Comparison of ENCODE assay signal across 1 cellular context in the genomic region with DNA sequence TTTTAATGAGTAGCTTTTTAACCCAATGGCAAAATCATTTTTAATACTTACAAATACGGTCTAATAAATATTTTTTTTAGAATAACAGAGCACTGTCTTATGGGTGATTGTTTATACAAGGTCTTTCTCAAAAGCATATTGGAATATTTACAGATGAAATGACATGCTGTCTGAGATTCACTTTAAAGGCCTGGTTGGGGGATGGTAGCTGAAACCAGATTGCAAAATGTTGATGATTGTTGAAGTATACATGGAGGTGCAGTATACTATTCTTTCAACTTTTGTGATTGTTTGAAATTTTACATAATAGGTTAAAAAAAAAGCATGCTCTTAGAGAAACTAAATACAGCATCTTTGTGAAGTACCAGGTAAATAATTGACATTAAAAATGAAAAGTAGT.
TF ChIP-seq lines count a peak whose summit lies in the region.

No MANE protein-coding gene starts in this region.

TF ChIP-seq in GM12878, 131 proteins besides CTCF, POLR2A, EP300 and RAD21 (continued from another document):
- TF ChIP-seq, protein P1, sequence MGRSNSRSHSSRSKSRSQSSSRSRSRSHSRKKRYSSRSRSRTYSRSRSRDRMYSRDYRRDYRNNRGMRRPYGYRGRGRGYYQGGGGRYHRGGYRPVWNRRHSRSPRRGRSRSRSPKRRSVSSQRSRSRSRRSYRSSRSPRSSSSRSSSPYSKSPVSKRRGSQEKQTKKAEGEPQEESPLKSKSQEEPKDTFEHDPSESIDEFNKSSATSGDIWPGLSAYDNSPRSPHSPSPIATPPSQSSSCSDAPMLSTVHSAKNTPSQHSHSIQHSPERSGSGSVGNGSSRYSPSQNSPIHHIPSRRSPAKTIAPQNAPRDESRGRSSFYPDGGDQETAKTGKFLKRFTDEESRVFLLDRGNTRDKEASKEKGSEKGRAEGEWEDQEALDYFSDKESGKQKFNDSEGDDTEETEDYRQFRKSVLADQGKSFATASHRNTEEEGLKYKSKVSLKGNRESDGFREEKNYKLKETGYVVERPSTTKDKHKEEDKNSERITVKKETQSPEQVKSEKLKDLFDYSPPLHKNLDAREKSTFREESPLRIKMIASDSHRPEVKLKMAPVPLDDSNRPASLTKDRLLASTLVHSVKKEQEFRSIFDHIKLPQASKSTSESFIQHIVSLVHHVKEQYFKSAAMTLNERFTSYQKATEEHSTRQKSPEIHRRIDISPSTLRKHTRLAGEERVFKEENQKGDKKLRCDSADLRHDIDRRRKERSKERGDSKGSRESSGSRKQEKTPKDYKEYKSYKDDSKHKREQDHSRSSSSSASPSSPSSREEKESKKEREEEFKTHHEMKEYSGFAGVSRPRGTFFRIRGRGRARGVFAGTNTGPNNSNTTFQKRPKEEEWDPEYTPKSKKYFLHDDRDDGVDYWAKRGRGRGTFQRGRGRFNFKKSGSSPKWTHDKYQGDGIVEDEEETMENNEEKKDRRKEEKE (IDR thresholded peaks at IDR 0.05) = no peak
- TF ChIP-seq IRF4 (IDR thresholded peaks at IDR 0.05; ENCODE audit: low read depth, low read length) (no peak), RAD51 (IDR thresholded peaks at IDR 0.05) (no peak), SMAD5 (IDR thresholded peaks at IDR 0.05; ENCODE audit: low read depth) (no peak), TCF12 (IDR thresholded peaks at IDR 0.05; ENCODE audit: low read depth, low read length) (no peak)
- TF ChIP-seq, protein P2, sequence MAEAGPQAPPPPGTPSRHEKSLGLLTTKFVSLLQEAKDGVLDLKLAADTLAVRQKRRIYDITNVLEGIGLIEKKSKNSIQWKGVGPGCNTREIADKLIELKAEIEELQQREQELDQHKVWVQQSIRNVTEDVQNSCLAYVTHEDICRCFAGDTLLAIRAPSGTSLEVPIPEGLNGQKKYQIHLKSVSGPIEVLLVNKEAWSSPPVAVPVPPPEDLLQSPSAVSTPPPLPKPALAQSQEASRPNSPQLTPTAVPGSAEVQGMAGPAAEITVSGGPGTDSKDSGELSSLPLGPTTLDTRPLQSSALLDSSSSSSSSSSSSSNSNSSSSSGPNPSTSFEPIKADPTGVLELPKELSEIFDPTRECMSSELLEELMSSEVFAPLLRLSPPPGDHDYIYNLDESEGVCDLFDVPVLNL (IDR thresholded peaks at IDR 0.05; ENCODE audit: low read depth, low read length) = no peak
- TF ChIP-seq, protein P3, sequence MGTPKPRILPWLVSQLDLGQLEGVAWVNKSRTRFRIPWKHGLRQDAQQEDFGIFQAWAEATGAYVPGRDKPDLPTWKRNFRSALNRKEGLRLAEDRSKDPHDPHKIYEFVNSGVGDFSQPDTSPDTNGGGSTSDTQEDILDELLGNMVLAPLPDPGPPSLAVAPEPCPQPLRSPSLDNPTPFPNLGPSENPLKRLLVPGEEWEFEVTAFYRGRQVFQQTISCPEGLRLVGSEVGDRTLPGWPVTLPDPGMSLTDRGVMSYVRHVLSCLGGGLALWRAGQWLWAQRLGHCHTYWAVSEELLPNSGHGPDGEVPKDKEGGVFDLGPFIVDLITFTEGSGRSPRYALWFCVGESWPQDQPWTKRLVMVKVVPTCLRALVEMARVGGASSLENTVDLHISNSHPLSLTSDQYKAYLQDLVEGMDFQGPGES (IDR thresholded peaks at IDR 0.05) = no peak
